26 cellular contexts compared by ENCODE assay signal in genomic region chr1:198833706-198834497, GRCh38.
"Had no signal": no experiment of that assay in that cellular context is flagged by ENCODE, and none has a peak within 500 bp of the region (broad histone marks: within the 10 kb centered on the region; RNA-seq: fewer than 3 reads in every experiment).

No MANE protein-coding gene starts in this region.

- H3K4me1 ChIP-seq: pancreas, suprapubic skin had no signal

- H3K9me3 ChIP-seq: gastroesophageal sphincter, neutrophil, pancreas, suprapubic skin, upper lobe of left lung had no signal

- H3K36me3 ChIP-seq: gastroesophageal sphincter, neutrophil, pancreas, suprapubic skin, upper lobe of left lung, WERI-Rb-1 had no signal

- DNase-seq: activated CD4-positive, alpha-beta T cell treated with anti-CD3 and anti-CD28 coated beads, Interleukin-2, amount 10 ng/mL, durations not matched to agents 7 days and 5 days; activated CD4-positive, CD25-positive, alpha-beta regulatory T cell treated with anti-CD3 and anti-CD28 coated beads, Interleukin-2, amount 50 U/mL, for 72 hours; activated CD8-positive, alpha-beta memory T cell treated with anti-CD3 and anti-CD28 coated beads, Interleukin-2, amount 10 ng/mL, durations not matched to agents 7 days and 5 days; activated CD8-positive, alpha-beta T cell treated with anti-CD3 and anti-CD28 coated beads for 36 hours; activated gamma-delta T cell treated with Interleukin-2 at 50 U/mL for 16 hours; aorta; effector memory CD8-positive, alpha-beta T cell; head of caudate nucleus; hypothalamus; left ventricle myocardium superior; mammary epithelial cell; midbrain; pancreas; right cardiac atrium; stimulated activated CD4-positive, alpha-beta T cell treated with anti-CD3 and anti-CD28 coated beads, Interleukin-12 subunit alpha, Interleukin-12 subunit beta, amount 100 ng/mL, for 4 hours; stimulated activated CD4-positive, alpha-beta T cell treated with anti-CD3 and anti-CD28 coated beads, Interleukin-2, amount 100 ng/mL, for 24 hours; stimulated activated naive CD8-positive, alpha-beta T cell treated with anti-CD3 and anti-CD28 coated beads, Interleukin-15, amount 100 ng/mL, for 72 hours; upper lobe of left lung; WERI-Rb-1 had no signal

- H3K27me3 ChIP-seq: gastroesophageal sphincter, neutrophil, pancreas, suprapubic skin, upper lobe of left lung had no signal

- ATAC-seq: activated CD8-positive, alpha-beta memory T cell treated with anti-CD3 and anti-CD28 coated beads, Interleukin-2, amount 10 ng/mL, durations not matched to agents 7 days and 5 days; activated CD8-positive, alpha-beta T cell treated with anti-CD3 and anti-CD28 coated beads for 36 hours; effector memory CD8-positive, alpha-beta T cell; esophagus mucosa; gastroesophageal sphincter; left ventricle myocardium superior; pancreas; right cardiac atrium; stimulated activated effector memory CD8-positive, alpha-beta T cell treated with anti-CD3 and anti-CD28 coated beads, Interleukin-12 subunit alpha, Interleukin-12 subunit beta, amount 100 ng/mL, for 72 hours; stimulated activated naive CD8-positive, alpha-beta T cell treated with anti-CD3 and anti-CD28 coated beads, Interleukin-15, amount 100 ng/mL, for 72 hours had no signal

- FAIRE-seq: colon, endothelial cell of umbilical vein, pancreas had no signal

- H3K27ac ChIP-seq: gastroesophageal sphincter, neutrophil, pancreas, suprapubic skin, upper lobe of left lung, WERI-Rb-1 had no signal

- H3K4me3 ChIP-seq: gastroesophageal sphincter, pancreas, suprapubic skin, upper lobe of left lung had no signal
